ENCODE assay signal across 21 cellular contexts in the genomic region with DNA sequence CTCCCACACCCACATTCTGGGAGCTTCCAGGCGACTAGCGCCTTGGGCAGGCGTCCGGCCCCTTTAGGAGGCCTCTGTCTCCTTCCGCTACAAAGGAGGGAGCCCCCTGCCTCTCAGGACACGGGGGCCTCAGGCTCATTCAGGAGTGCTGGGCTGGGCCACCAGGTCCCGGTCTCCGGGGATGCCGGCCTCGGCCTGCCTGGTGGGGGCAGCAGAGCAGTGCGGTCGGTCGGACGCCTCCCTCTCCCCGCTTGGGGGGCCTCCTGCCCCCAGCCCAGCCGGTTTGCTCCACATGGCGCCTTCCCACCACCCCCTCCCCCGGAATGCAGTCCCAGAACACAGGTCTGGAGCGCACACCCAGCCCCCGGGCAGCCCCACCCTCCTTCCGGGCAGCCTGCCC. TPM values are rescaled to one million over a fixed set of nuclear protein-coding genes. Genes with fewer than 3 reads are reported as not detected.
"Had no signal": no experiment of that assay in that cellular context is flagged by ENCODE, and none has a peak within 500 bp of the region (broad histone marks: within the 10 kb centered on the region; RNA-seq: fewer than 3 reads in every experiment).

No MANE protein-coding gene starts in this region.

- H3K27ac ChIP-seq: esophagus squamous epithelium, thyroid gland had no signal

- H3K27ac Mint-ChIP-seq: activated B cell treated with CpG ODN at 0.5 μM for 24 hours; activated CD4-positive, alpha-beta memory T cell treated with anti-CD3 and anti-CD28 coated beads, Interleukin-2, amount 10 ng/mL, durations not matched to agents 7 days and 5 days; activated CD8-positive, alpha-beta memory T cell treated with anti-CD3 and anti-CD28 coated beads, Interleukin-2, amount 10 ng/mL, durations not matched to agents 7 days and 5 days; activated naive CD8-positive, alpha-beta T cell; effector memory CD8-positive, alpha-beta T cell; memory B cell; naive B cell had no signal

- H3K27me3 ChIP-seq: cardiac muscle cell, esophagus squamous epithelium, thyroid gland had no signal

- H3K4me3 ChIP-seq: cardiac muscle cell, esophagus squamous epithelium, thyroid gland had no signal

- H3K9me3 Mint-ChIP-seq: activated B cell treated with CpG ODN at 0.5 μM for 24 hours; activated CD4-positive, alpha-beta memory T cell treated with anti-CD3 and anti-CD28 coated beads, Interleukin-2, amount 10 ng/mL, durations not matched to agents 7 days and 5 days; effector memory CD8-positive, alpha-beta T cell; memory B cell; naive B cell; neural crest cell had no signal

- H3K27me3 Mint-ChIP-seq: activated B cell treated with CpG ODN at 0.5 μM for 24 hours; activated CD4-positive, alpha-beta memory T cell treated with anti-CD3 and anti-CD28 coated beads, Interleukin-2, amount 10 ng/mL, durations not matched to agents 7 days and 5 days; activated CD8-positive, alpha-beta memory T cell treated with anti-CD3 and anti-CD28 coated beads, Interleukin-2, amount 10 ng/mL, durations not matched to agents 7 days and 5 days; activated naive CD8-positive, alpha-beta T cell; effector memory CD8-positive, alpha-beta T cell; memory B cell; naive B cell had no signal

- H3K4me1 Mint-ChIP-seq: activated B cell treated with CpG ODN at 0.5 μM for 24 hours; activated CD4-positive, alpha-beta memory T cell treated with anti-CD3 and anti-CD28 coated beads, Interleukin-2, amount 10 ng/mL, durations not matched to agents 7 days and 5 days; activated CD8-positive, alpha-beta memory T cell treated with anti-CD3 and anti-CD28 coated beads, Interleukin-2, amount 10 ng/mL, durations not matched to agents 7 days and 5 days; memory B cell; naive B cell; neural crest cell had no signal

- H3K4me3 Mint-ChIP-seq: activated B cell treated with CpG ODN at 0.5 μM for 24 hours; activated CD4-positive, alpha-beta memory T cell treated with anti-CD3 and anti-CD28 coated beads, Interleukin-2, amount 10 ng/mL, durations not matched to agents 7 days and 5 days; activated CD8-positive, alpha-beta memory T cell treated with anti-CD3 and anti-CD28 coated beads, Interleukin-2, amount 10 ng/mL, durations not matched to agents 7 days and 5 days; activated naive CD8-positive, alpha-beta T cell; effector memory CD8-positive, alpha-beta T cell; memory B cell; naive B cell; neural crest cell had no signal

- DNase-seq: activated B cell treated with CpG ODN at 0.5 μM for 24 hours; activated CD4-positive, alpha-beta memory T cell treated with anti-CD3 and anti-CD28 coated beads, Interleukin-2, amount 10 ng/mL, durations not matched to agents 7 days and 5 days; activated CD4-positive, alpha-beta T cell treated with anti-CD3 and anti-CD28 coated beads for 4 hours; activated CD8-positive, alpha-beta memory T cell treated with anti-CD3 and anti-CD28 coated beads, Interleukin-2, amount 10 ng/mL, durations not matched to agents 7 days and 5 days; dermis blood vessel endothelial cell; effector memory CD8-positive, alpha-beta T cell; esophagus squamous epithelium; hippocampal formation; naive B cell; stimulated activated CD8-positive, alpha-beta memory T cell treated with anti-CD3 and anti-CD28 coated beads, Interleukin-4, amount 100 ng/mL, for 48 hours; stimulated activated naive CD4-positive, alpha-beta T cell; thyroid gland had no signal

- H3K9me3 ChIP-seq: esophagus squamous epithelium, thyroid gland had no signal

- H3K36me3 ChIP-seq: cardiac muscle cell, esophagus squamous epithelium, thyroid gland had no signal

- ATAC-seq: activated CD8-positive, alpha-beta memory T cell treated with anti-CD3 and anti-CD28 coated beads, Interleukin-2, amount 10 ng/mL, durations not matched to agents 7 days and 5 days; effector memory CD8-positive, alpha-beta T cell had no signal

- H3K4me1 ChIP-seq: esophagus squamous epithelium, thyroid gland had no signal

- H3K36me3 Mint-ChIP-seq: activated CD8-positive, alpha-beta memory T cell treated with anti-CD3 and anti-CD28 coated beads, Interleukin-2, amount 10 ng/mL, durations not matched to agents 7 days and 5 days; activated naive CD8-positive, alpha-beta T cell; memory B cell; naive B cell had no signal

- FAIRE-seq: islet of Langerhans had no signal

RNA-seq across cellular contexts. Expression of a gene that starts 28.6 kb away (rescaled TPM):
- total RNA-seq: activated B cell treated with CpG ODN at 0.5 μM for 24 hours; activated CD4-positive, alpha-beta memory T cell treated with anti-CD3 and anti-CD28 coated beads, Interleukin-2, amount 10 ng/mL, durations not matched to agents 7 days and 5 days; activated CD8-positive, alpha-beta memory T cell treated with anti-CD3 and anti-CD28 coated beads, Interleukin-2, amount 10 ng/mL, durations not matched to agents 7 days and 5 days; mononuclear cell had no signal

RNA-seq across cellular contexts. Expression of a gene that starts 49.5 kb away (rescaled TPM):
- total RNA-seq: dermis blood vessel endothelial cell, glomerular endothelial cell, neural crest cell, osteoblast, pulmonary artery endothelial cell had no signal
